Comparison of ENCODE assay signal across 8 cellular contexts in the genomic region with DNA sequence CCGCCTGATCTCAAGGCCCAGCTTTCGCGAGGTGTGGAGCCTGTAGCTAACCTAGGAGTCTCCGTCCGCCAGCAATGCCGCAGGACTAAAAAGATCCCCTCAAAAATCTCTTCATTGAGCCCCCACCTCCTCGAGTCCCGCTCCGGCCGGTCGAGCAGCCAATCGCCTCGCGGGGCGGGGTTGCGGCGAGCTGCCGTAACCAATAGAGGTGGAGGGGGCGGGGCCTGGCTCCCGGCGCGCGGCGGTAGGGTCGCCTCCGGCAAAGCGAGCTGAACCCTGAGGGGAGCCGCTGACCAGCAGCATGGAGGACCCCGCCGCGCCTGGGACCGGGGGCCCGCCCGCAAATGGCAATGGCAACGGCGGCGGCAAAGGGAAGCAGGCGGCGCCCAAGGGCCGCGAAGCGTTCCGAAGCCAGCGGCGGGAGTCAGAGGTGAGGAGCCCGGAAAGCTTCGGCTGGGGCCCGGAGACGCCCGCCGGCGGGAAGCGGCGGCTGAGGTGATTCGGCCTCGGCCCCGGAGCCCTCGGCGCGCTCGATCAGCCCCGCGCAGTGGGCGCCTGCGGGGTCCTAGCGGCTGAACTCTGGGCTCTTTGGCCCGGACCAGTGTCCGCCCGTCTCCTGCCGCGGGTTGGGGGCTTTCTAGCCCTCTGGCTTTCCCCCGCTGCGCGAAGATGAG. TPM values are rescaled to one million over a fixed set of nuclear protein-coding genes. Genes with fewer than 3 reads are reported as not detected.
DNase-seq lines count a peak whose midpoint lies in the region; ATAC-seq and TF ChIP-seq lines count a peak whose summit lies in the region.

Gene STRIP2 (plus strand): TSS at position 261 of the 674 bp plus-strand sequence. CDS start 41 bp downstream, at position 302.

- H3K9me3 Mint-ChIP-seq in WTC11 = no peaks in the 10 kb centered on the region

- H3K27ac Mint-ChIP-seq in WTC11 = peak within 1 kb of the TSS; percentile 94

- ATAC-seq in GM19025 (IDR thresholded peaks at IDR 0.05; ENCODE audit: low read depth, unreplicated experiment) (peak; percentile 99), HG03196 (IDR thresholded peaks at IDR 0.05; ENCODE audit: unreplicated experiment) (peak; percentile 95), WTC11 (peak; percentile 88)

- DNase-seq in AG20443 (ENCODE audit: low spot score) = peak; percentile 96
- peak; percentile 96 for DNase-seq in NCI-H2227 treated with DMSO at 0.1 percent for 48 hours (lab: John Stamatoyannopoulos, UW)
- DNase-seq in WTC11 (ENCODE audit: low spot score) = peak; percentile 99
- DNase-seq in cardiac fibroblast (ENCODE audit: low read depth in 2 of 2) = peak; percentile 74 to 83
- peak; percentile 84 for DNase-seq in iris pigment epithelial cell (ENCODE audit: low read depth)
- DNase-seq in stimulated activated CD4-positive, alpha-beta T cell treated with anti-CD3 and anti-CD28 coated beads, Interleukin-12 subunit alpha, Interleukin-12 subunit beta, amount 100 ng/mL, for 4 hours = peak; percentile 93

- TF ChIP-seq CTCF in WTC11 (IDR thresholded peaks at IDR 0.05) (no peak), cardiac fibroblast (IDR thresholded peaks at IDR 0.05; ENCODE audit: low read depth, low read length) (no peak)

- CTCF ChIA-PET in WTC11 (lab: Charles Lee) = interaction anchor here (0.6 to 2.8 kb wide), 32 partner anchors 9 to 577 kb away, joined by 3 to 36 read pairs (median 5); partner anchors contain the start of gene AHCYL2

- POLR2A ChIA-PET in WTC11 (lab: Charles Lee) = interaction anchor here (0.9 to 1.8 kb wide), 7 partner anchors 30 to 265 kb away, joined by 3 to 5 read pairs (median 4); partner anchors contain the start of gene AHCYL2

- peak within 1 kb of the TSS; percentile 86 for H3K4me3 Mint-ChIP-seq in WTC11

- peaks cover 31% of the 10 kb centered on the region for H3K27me3 Mint-ChIP-seq in WTC11 (ENCODE audit: low read depth)

- peak within 1 kb of the TSS; percentile 79 to 80 for H3K4me3 ChIP-seq in cardiac fibroblast (replicated peaks in 1 of 2; ENCODE audit: low read depth in 2 of 2, low read length in 2 of 2)

- peaks cover 23% of the 10 kb centered on the region for H3K4me1 Mint-ChIP-seq in WTC11

- H3K36me3 Mint-ChIP-seq in WTC11 = no peaks in the 10 kb centered on the region

TF ChIP-seq in WTC11, 78 proteins besides CTCF, POLR2A, EP300 and RAD21 (continues in another document):
- TF ChIP-seq ZNF121 (CRISPR knock-in tag; IDR thresholded peaks at IDR 0.05) (no peak), NFYB (CRISPR knock-in tag; conservative IDR thresholded peaks at IDR 0.05; ENCODE audit: low read depth) (peak; percentile 96), ZNF671 (CRISPR knock-in tag; IDR thresholded peaks at IDR 0.05) (no peak), PREB (CRISPR knock-in tag; IDR thresholded peaks at IDR 0.05; ENCODE audit: borderline replicate concordance) (0 out of 2 replicates have a peak, but pooled peaks have one; percentile 19), SMAD4 (CRISPR knock-in tag; IDR thresholded peaks at IDR 0.05) (no peak), JAZF1 (CRISPR knock-in tag; IDR thresholded peaks at IDR 0.05) (no peak), NR1H2 (CRISPR knock-in tag; IDR thresholded peaks at IDR 0.05) (no peak), PRDM15 (CRISPR knock-in tag; IDR thresholded peaks at IDR 0.05) (no peak), NR2C2 (CRISPR knock-in tag; IDR thresholded peaks at IDR 0.05) (no peak), TEAD1 (CRISPR knock-in tag; IDR thresholded peaks at IDR 0.05) (no peak), EMX1 (CRISPR knock-in tag; IDR thresholded peaks at IDR 0.05) (0 out of 2 replicates have a peak, but pooled peaks have one; percentile 48), FOXK1 (CRISPR knock-in tag; IDR thresholded peaks at IDR 0.05) (0 out of 2 replicates have a peak, but pooled peaks have one; percentile 60), ZNF138 (CRISPR knock-in tag; conservative IDR thresholded peaks at IDR 0.05) (no peak)
- TF ChIP-seq, protein P1, sequence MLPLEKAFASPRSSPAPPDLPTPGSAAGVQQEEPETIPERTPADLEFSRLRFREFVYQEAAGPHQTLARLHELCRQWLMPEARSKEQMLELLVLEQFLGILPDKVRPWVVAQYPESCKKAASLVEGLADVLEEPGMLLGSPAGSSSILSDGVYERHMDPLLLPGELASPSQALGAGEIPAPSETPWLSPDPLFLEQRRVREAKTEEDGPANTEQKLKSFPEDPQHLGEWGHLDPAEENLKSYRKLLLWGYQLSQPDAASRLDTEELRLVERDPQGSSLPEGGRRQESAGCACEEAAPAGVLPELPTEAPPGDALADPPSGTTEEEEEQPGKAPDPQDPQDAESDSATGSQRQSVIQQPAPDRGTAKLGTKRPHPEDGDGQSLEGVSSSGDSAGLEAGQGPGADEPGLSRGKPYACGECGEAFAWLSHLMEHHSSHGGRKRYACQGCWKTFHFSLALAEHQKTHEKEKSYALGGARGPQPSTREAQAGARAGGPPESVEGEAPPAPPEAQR (CRISPR knock-in tag; IDR thresholded peaks at IDR 0.05) = no peak
- TF ChIP-seq, protein P2, sequence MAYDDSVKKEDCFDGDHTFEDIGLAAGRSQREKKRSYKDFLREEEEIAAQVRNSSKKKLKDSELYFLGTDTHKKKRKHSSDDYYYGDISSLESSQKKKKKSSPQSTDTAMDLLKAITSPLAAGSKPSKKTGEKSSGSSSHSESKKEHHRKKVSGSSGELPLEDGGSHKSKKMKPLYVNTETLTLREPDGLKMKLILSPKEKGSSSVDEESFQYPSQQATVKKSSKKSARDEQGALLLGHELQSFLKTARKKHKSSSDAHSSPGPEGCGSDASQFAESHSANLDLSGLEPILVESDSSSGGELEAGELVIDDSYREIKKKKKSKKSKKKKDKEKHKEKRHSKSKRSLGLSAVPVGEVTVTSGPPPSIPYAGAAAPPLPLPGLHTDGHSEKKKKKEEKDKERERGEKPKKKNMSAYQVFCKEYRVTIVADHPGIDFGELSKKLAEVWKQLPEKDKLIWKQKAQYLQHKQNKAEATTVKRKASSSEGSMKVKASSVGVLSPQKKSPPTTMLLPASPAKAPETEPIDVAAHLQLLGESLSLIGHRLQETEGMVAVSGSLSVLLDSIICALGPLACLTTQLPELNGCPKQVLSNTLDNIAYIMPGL (CRISPR knock-in tag; IDR thresholded peaks at IDR 0.05) = peak; percentile 90
- TF ChIP-seq, protein P3, sequence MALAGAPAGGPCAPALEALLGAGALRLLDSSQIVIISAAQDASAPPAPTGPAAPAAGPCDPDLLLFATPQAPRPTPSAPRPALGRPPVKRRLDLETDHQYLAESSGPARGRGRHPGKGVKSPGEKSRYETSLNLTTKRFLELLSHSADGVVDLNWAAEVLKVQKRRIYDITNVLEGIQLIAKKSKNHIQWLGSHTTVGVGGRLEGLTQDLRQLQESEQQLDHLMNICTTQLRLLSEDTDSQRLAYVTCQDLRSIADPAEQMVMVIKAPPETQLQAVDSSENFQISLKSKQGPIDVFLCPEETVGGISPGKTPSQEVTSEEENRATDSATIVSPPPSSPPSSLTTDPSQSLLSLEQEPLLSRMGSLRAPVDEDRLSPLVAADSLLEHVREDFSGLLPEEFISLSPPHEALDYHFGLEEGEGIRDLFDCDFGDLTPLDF (CRISPR knock-in tag; IDR thresholded peaks at IDR 0.05) = peak; percentile 78; the same call in 1 of the 2 replicates
- TF ChIP-seq, protein P4, sequence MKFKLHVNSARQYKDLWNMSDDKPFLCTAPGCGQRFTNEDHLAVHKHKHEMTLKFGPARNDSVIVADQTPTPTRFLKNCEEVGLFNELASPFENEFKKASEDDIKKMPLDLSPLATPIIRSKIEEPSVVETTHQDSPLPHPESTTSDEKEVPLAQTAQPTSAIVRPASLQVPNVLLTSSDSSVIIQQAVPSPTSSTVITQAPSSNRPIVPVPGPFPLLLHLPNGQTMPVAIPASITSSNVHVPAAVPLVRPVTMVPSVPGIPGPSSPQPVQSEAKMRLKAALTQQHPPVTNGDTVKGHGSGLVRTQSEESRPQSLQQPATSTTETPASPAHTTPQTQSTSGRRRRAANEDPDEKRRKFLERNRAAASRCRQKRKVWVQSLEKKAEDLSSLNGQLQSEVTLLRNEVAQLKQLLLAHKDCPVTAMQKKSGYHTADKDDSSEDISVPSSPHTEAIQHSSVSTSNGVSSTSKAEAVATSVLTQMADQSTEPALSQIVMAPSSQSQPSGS (CRISPR knock-in tag; IDR thresholded peaks at IDR 0.05; ENCODE audit: borderline replicate concordance, low read depth) = no peak

RNA-seq across cellular contexts. Expression of gene STRIP2, which starts in this region (rescaled TPM):
- total RNA-seq in WTC11 (2021) = 6.5 to 7.7 TPM (median 7.6 TPM) in 3 replicates

Comparison
In these comparisons a context has a peak if more than half of its experiments do, and no peak if none do; other contexts are left out.
1. Peak in every context shown above with its lines: DNase-seq, ATAC-seq and H3K4me3 ChIP-seq.